In the genomic region with DNA sequence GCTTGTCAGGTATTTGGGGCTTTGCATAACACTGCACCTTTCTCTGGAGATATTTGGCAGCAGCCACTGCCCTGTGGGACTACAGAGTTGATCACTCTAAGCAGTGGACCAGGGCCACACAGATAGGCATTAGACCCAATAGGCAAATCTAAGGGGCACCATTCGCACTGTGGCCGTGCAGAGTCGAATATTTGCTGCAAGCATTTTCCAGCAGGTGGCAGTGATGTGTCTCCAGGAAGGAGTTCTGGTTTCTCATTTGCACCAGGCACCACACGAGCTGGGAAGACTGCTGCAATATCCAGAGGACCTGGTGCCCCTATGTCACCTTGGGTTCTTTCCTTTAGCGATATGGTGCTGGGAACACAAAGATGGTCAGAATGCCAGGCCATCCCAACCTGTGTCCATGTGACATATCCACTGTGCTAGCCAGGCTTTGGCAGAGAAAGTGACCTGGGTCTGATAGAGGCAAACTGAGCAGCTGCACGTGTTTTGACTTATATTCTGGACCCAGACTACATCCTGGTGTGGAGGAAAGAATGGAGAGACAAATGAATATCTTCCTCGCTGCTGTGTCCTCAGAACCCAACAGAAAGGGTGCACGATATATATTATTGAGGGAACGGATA, we compare ENCODE assay signal across 8 cellular contexts.
A peak's percentile ranks its signal among the peaks of the same experiment; 100 is the strongest.
DNase-seq lines count a peak whose midpoint lies in the region; ATAC-seq and TF ChIP-seq lines count a peak whose summit lies in the region.

No MANE protein-coding gene starts in this region.

- H3K36me3 ChIP-seq in brain microvascular endothelial cell (replicated peaks) (no peaks in the 10 kb centered on the region), tibial nerve (no peaks in the 10 kb centered on the region)

- H3K4me3 ChIP-seq in brain microvascular endothelial cell (ENCODE audit: low read depth, low read length) (no peak overlapping the region), tibial nerve (no peak overlapping the region), coronary artery (no peak overlapping the region)

- H3K27ac ChIP-seq in brain microvascular endothelial cell: no peak overlapping the region
- no peak overlapping the region for H3K27ac ChIP-seq in tibial nerve
- no peak overlapping the region for H3K27ac ChIP-seq in coronary artery

- no peak for TF ChIP-seq POLR2A in tibial nerve (IDR thresholded peaks at IDR 0.05)

- TF ChIP-seq CTCF in AG09319 (IDR thresholded peaks at IDR 0.05; ENCODE audit: low read depth, low read length) (peak; percentile 54), GM12874 (IDR thresholded peaks at IDR 0.05; ENCODE audit: insufficient read depth, low read depth, low read length) (peak; percentile 69), brain microvascular endothelial cell (IDR thresholded peaks at IDR 0.05; ENCODE audit: low read depth, low read length, missing control alignments) (peak; percentile 57), tibial nerve (IDR thresholded peaks at IDR 0.05) (peak in 3 of 5 experiments; percentile 10 to 38 (median 20)), coronary artery (IDR thresholded peaks at IDR 0.05) (no peak)

- no peak for TF ChIP-seq EP300 in tibial nerve (IDR thresholded peaks at IDR 0.05)

- H3K27me3 ChIP-seq in brain microvascular endothelial cell (replicated peaks) (no peaks in the 10 kb centered on the region), tibial nerve (no peaks in the 10 kb centered on the region)

- H3K9me3 ChIP-seq in tibial nerve: peaks cover 0 to 26% (median 0%) of the 10 kb centered on the region in 4 donors

- ATAC-seq in left lobe of liver (peak; percentile 94), GM18870 (IDR thresholded peaks at IDR 0.05; ENCODE audit: unreplicated experiment) (no peak)

- in situ Hi-C loops in brain microvascular endothelial cell (cut with HindIII; ENCODE audit: low pct_ligation_motif_present, low sequenced_read_pairs): no loop called here

- DNase-seq in AG09319 (ENCODE audit: extremely low read depth, low read depth) (no peak), NCI-H446 treated with DMSO at 0.1 percent for 48 hours (lab: John Stamatoyannopoulos, UW) (peak; percentile 13), brain microvascular endothelial cell (peak; percentile 31), left lobe of liver (ENCODE audit: low spot score) (peak; percentile 55), tibial nerve (ENCODE audit: low spot score in 2 of 2) (peak in 1 of 2 donors; percentile 36), coronary artery (ENCODE audit: low spot score) (no peak)

- WGBS in tibial nerve, 2 donors: 53 to 56% methylated on average over 9 of the region's 9 CpGs

- H3K4me1 ChIP-seq in tibial nerve: no peaks in the 10 kb centered on the region

Comparison
In these comparisons a context has a peak if more than half of its experiments do, and no peak if none do; other contexts are left out.
1. DNase-seq: peak in NCI-H446 treated with DMSO at 0.1 percent for 48 hours (single experiment), brain microvascular endothelial cell (single experiment) and left lobe of liver (single experiment); none in AG09319 (single experiment) and coronary artery (single experiment).